8 cellular contexts compared by ENCODE assay signal in the genomic region with DNA sequence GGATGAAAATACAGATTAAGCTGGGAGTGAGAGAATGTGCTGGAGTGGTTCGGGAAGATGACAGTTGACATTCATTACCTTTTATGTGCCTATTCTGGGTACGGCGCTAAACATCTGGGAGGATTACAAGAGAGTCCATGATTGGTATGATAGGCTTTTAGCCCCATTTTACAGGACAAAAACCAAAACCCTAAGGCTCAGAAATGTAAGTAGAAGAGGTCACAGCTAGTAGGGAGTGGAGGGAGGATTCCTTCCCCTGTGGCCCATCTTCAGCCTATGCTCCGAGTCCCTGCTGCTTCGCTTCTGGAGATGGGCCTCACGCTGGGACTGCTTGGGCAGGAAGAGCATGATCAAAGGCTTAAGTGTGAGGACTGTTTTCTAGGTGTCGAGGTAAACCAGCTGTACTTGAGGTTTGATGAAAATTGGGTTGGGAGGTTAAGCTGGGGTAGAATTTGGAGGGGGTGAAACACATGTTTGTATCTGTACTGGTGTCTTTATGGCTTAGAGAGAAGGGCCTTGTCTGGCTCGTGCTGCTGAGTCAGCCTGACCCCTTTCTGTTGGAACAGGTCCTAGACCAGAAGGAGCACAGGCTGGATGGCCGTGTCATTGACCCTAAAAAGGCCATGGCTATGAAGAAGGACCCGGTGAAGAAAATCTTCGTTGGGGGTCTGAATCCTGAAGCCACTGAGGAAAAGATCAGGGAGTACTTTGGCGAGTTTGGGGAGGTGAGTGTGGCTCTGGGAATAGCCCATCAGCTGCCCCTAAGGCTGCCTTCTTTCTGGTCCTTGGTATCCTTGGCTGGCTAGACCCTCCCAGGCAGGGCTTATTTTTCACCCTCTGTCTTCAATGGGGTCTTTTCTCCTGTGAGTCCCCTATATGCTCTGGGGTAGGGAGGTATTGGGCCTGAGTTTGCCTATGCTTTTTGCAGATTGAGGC. TPM values are rescaled to one million over a fixed set of nuclear protein-coding genes. Genes with fewer than 3 reads are reported as not detected.
DNase-seq lines count a peak whose midpoint lies in the region; ATAC-seq and TF ChIP-seq lines count a peak whose summit lies in the region.

No MANE protein-coding gene starts in this region.

- in situ Hi-C loops in HAP-1 (cut with MboI; ENCODE audit: low sequenced_read_pairs): no loop called here

- POLR2A ChIA-PET in HEK293T (lab: Yijun Ruan, JAX): interaction anchor here (1.0 to 3.3 kb wide), 4 partner anchors 10 to 53 kb away, joined by 3 to 15 read pairs (median 5); a partner anchor contains a TSS

- H3K27me3 ChIP-seq in HAP-1 (ENCODE audit: low read depth) (no peaks in the 10 kb centered on the region), WERI-Rb-1 (ENCODE audit: insufficient read depth, low read depth, severe bottlenecking) (no peaks in the 10 kb centered on the region), skeletal muscle tissue (ENCODE audit: control insufficient read depth in 3 of 3, insufficient read depth in 3 of 3, low read length in 3 of 3) (no peaks in the 10 kb centered on the region)

- peak overlapping the region; percentile 61 for H3K4me3 ChIP-seq in HAP-1
- H3K4me3 ChIP-seq in WERI-Rb-1 (ENCODE audit: low read depth, low read length): peak overlapping the region; percentile 81
- peak overlapping the region; percentile 91 to 92 (median 92) for H3K4me3 ChIP-seq in skeletal muscle tissue (ENCODE audit: low read length in 3 of 3)

- TF ChIP-seq CTCF in WERI-Rb-1 (IDR thresholded peaks at IDR 0.05; ENCODE audit: low read depth, low read length): no peak

- DNase-seq in HAP-1 (ENCODE audit: low spot score in 2 of 2) (no peak), WERI-Rb-1 (no peak), left cardiac atrium (peak; percentile 27), HEK293T (ENCODE audit: extremely low spot score) (no peak), NOMO-1 treated with DMSO at 0.1 percent for 48 hours (lab: John Stamatoyannopoulos, UW; ENCODE audit: unreplicated experiment) (no peak), NCI-H345 treated with DMSO at 0.1 percent for 48 hours (lab: John Stamatoyannopoulos, UW; ENCODE audit: unreplicated experiment) (no peak)

- intact Hi-C loops in left cardiac atrium (cut with DNase I): no loop called here

- H3K27ac ChIP-seq in WERI-Rb-1 (no peak overlapping the region), skeletal muscle tissue (ENCODE audit: low read depth, low read length) (peak overlapping the region; percentile 86)

- CTCF ChIA-PET in HEK293T (lab: Yijun Ruan, JAX): interaction anchor here (1.1 to 1.3 kb wide), 2 partner anchors 10 to 28 kb away, joined by 3 to 5 read pairs; no protein-coding TSS in a partner anchor

- H3K4me1 ChIP-seq in HAP-1 (peaks cover 7% of the 10 kb centered on the region), skeletal muscle tissue (ENCODE audit: control insufficient read depth in 3 of 3, insufficient read depth in 3 of 3, low read length in 3 of 3) (peaks cover 32 to 34% (median 32%) of the 10 kb centered on the region in 3 donors)

- H3K9me3 ChIP-seq in HAP-1 (no peaks in the 10 kb centered on the region), WERI-Rb-1 (ENCODE audit: severe bottlenecking) (no peaks in the 10 kb centered on the region), skeletal muscle tissue (ENCODE audit: control insufficient read depth in 3 of 3, low read length in 3 of 3) (no peaks in the 10 kb centered on the region)

- H3K9ac ChIP-seq in skeletal muscle tissue (ENCODE audit: low read depth in 1 of 3, low read length in 3 of 3): peak overlapping the region; percentile 10 to 85 (median 45)

- H3K36me3 ChIP-seq in HAP-1 (replicated peaks) (peaks cover 69% of the 10 kb centered on the region), WERI-Rb-1 (peaks cover 62% of the 10 kb centered on the region), skeletal muscle tissue (ENCODE audit: control insufficient read depth in 3 of 3, insufficient read depth in 3 of 3, low read length in 3 of 3) (peaks cover 42 to 49% (median 42%) of the 10 kb centered on the region in 3 donors)

- ATAC-seq in left cardiac atrium: no peak
- ATAC-seq in GM18868 (IDR thresholded peaks at IDR 0.05; ENCODE audit: unreplicated experiment): no peak

TF ChIP-seq in HEK293T, 16 proteins besides CTCF, POLR2A, EP300 and RAD21:
- no peak for TF ChIP-seq SP1 (IDR thresholded peaks at IDR 0.05)
- no peak for TF ChIP-seq NFRKB (IDR thresholded peaks at IDR 0.05)
- no peak for TF ChIP-seq ELF4 (IDR thresholded peaks at IDR 0.05)
- TF ChIP-seq HDGF (IDR thresholded peaks at IDR 0.05; ENCODE audit: borderline replicate concordance): no peak
- no peak for TF ChIP-seq CTBP1 (IDR thresholded peaks at IDR 0.05; ENCODE audit: borderline replicate concordance)
- TF ChIP-seq FOXM1 (IDR thresholded peaks at IDR 0.05; ENCODE audit: borderline replicate concordance): no peak
- no peak for TF ChIP-seq FOXK2 (IDR thresholded peaks at IDR 0.05)
- TF ChIP-seq, protein P1, sequence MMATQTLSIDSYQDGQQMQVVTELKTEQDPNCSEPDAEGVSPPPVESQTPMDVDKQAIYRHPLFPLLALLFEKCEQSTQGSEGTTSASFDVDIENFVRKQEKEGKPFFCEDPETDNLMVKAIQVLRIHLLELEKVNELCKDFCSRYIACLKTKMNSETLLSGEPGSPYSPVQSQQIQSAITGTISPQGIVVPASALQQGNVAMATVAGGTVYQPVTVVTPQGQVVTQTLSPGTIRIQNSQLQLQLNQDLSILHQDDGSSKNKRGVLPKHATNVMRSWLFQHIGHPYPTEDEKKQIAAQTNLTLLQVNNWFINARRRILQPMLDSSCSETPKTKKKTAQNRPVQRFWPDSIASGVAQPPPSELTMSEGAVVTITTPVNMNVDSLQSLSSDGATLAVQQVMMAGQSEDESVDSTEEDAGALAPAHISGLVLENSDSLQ (IDR thresholded peaks at IDR 0.05): no peak
- TF ChIP-seq LEF1 (IDR thresholded peaks at IDR 0.05; ENCODE audit: borderline replicate concordance): no peak
- no peak for TF ChIP-seq L3MBTL2 (conservative IDR thresholded peaks at IDR 0.05)
- TF ChIP-seq FOXA1 (IDR thresholded peaks at IDR 0.05): no peak
- no peak for TF ChIP-seq TARDBP (IDR thresholded peaks at IDR 0.05)
- TF ChIP-seq ZNF384 (IDR thresholded peaks at IDR 0.05): no peak
- TF ChIP-seq SUZ12 (IDR thresholded peaks at IDR 0.05): no peak
- TF ChIP-seq BHLHE40 (IDR thresholded peaks at IDR 0.05; ENCODE audit: borderline replicate concordance): no peak
- no peak for TF ChIP-seq ARNT (IDR thresholded peaks at IDR 0.05)

RNA-seq across cellular contexts. Expression of a gene that starts 2.1 kb away (rescaled TPM):
- total RNA-seq in left cardiac atrium (100 to 1,000 TPM in 1 of 2 donors, 10 to 100 TPM in 1; 81.3 to 141 TPM), skeletal muscle tissue (44.4 TPM)

RNA-seq across cellular contexts. Expression of a gene that starts 19.3 kb away (rescaled TPM):
- total RNA-seq in left cardiac atrium: not detected
- total RNA-seq in skeletal muscle tissue: not detected

RNA-seq across cellular contexts. Expression of a gene that starts 26.2 kb away (rescaled TPM):
- total RNA-seq in left cardiac atrium: 10 to 100 TPM; 43.6 to 53.5 TPM
- 38.1 TPM for total RNA-seq in skeletal muscle tissue

RNA-seq across cellular contexts. Expression of a gene that starts 52.7 kb away (rescaled TPM):
- total RNA-seq in left cardiac atrium (10 to 100 TPM; 78.3 to 89.5 TPM), skeletal muscle tissue (77.8 TPM)
